Comparison of ENCODE assay signal across 22 cellular contexts in genomic region chr17:76881408-76881807, GRCh38. TPM values are rescaled to one million over a fixed set of nuclear protein-coding genes. Genes with fewer than 3 reads are reported as not detected.
A peak's percentile ranks its signal among the peaks of the same experiment; 100 is the strongest.
DNase-seq lines count a peak whose midpoint lies in the region; ATAC-seq and TF ChIP-seq lines count a peak whose summit lies in the region.
"Had no signal": no experiment of that assay in that cellular context is flagged by ENCODE, and none has a peak within 500 bp of the region (broad histone marks: within the 10 kb centered on the region; RNA-seq: fewer than 3 reads in every experiment).

No MANE protein-coding gene starts in this region.

- no peak overlapping the region for H4K8ac ChIP-seq in neuronal stem cell (ENCODE audit: low read depth, low read length)

- peaks cover 15% of the 10 kb centered on the region for H3K4me1 Mint-ChIP-seq in endothelial cell (ENCODE audit: unreplicated experiment)
- H3K4me1 Mint-ChIP-seq in stimulated activated naive CD8-positive, alpha-beta T cell treated with anti-CD3 and anti-CD28 coated beads, Interleukin-15, amount 100 ng/mL, for 72 hours = no peaks in the 10 kb centered on the region
- H3K4me1 Mint-ChIP-seq: CD4-positive, CD25-positive, alpha-beta regulatory T cell had no signal

- peaks cover 10 to 68% (median 50%) of the 10 kb centered on the region in 10 experiments for H3K4me1 ChIP-seq in BLaER1 treated with 17β-estradiol and CSF1 and Interleukin-3, amounts not matched to agents 10 nM and 100 nM
- H3K4me1 ChIP-seq in neuronal stem cell (ENCODE audit: control insufficient read depth in 2 of 2, insufficient read depth in 1 of 2, low read depth in 1 of 2, low read length in 2 of 2) = peaks cover 5 to 7% of the 10 kb centered on the region in 2 donors
- H3K4me1 ChIP-seq: A549, Caco-2 had no signal

- no peaks in the 10 kb centered on the region for H3K36me3 Mint-ChIP-seq in endothelial cell (ENCODE audit: low read depth, unreplicated experiment)
- H3K36me3 Mint-ChIP-seq: CD4-positive, CD25-positive, alpha-beta regulatory T cell; CD8-positive, alpha-beta T cell had no signal

- H3K18ac ChIP-seq in neuronal stem cell (ENCODE audit: low read length) = no peak overlapping the region

- no peak overlapping the region for H2BK15ac ChIP-seq in neuronal stem cell (ENCODE audit: low read length)

- peak overlapping the region; percentile 31 for H3K4me3 Mint-ChIP-seq in endothelial cell (ENCODE audit: unreplicated experiment)
- H3K4me3 Mint-ChIP-seq in stimulated activated naive CD8-positive, alpha-beta T cell treated with anti-CD3 and anti-CD28 coated beads, Interleukin-15, amount 100 ng/mL, for 72 hours = no peak overlapping the region
- H3K4me3 Mint-ChIP-seq: CD4-positive, CD25-positive, alpha-beta regulatory T cell; CD8-positive, alpha-beta T cell; GM23338; HFFc6 had no signal

- H3K23ac ChIP-seq in neuronal stem cell (ENCODE audit: low read depth, low read length, poor library complexity) = no peak overlapping the region

- H3K9ac ChIP-seq in BLaER1 treated with 17β-estradiol and CSF1 and Interleukin-3, amounts not matched to agents 10 nM and 100 nM = 0 out of 22 replicates have a peak overlapping the region, but pooled peaks of 3 of the 11 experiments have one; percentile 4 to 26 (median 10)
- H3K9ac ChIP-seq in neuronal stem cell (ENCODE audit: low read depth, low read length, poor library complexity) = no peak overlapping the region

- no peak overlapping the region for H2BK120ac ChIP-seq in neuronal stem cell (ENCODE audit: low read depth, low read length)

- H3K4ac ChIP-seq in neuronal stem cell (ENCODE audit: low read length) = no peak overlapping the region

- H3K14ac ChIP-seq in neuronal stem cell (ENCODE audit: low read length) = peak overlapping the region; percentile 11

- DNase-seq in endothelial cell (ENCODE audit: low spot score) (no peak), neuronal stem cell (ENCODE audit: low spot score) (no peak), left colon (no peak)
- DNase-seq in stimulated activated naive CD8-positive, alpha-beta T cell treated with anti-CD3 and anti-CD28 coated beads, Interleukin-15, amount 100 ng/mL, for 72 hours = no peak
- DNase-seq: 8988T; ACHN; AML-193; BE2C; Caco-2; CD4-positive, CD25-positive, alpha-beta regulatory T cell; CD8-positive, alpha-beta T cell; DMS153; DND-41; H9; HFFc6 had no signal

- peak overlapping the region in 8 of 11 experiments; percentile 7 to 75 (median 49); a peak in 14 of 22 replicates for H3K4me2 ChIP-seq in BLaER1 treated with 17β-estradiol and CSF1 and Interleukin-3, amounts not matched to agents 10 nM and 100 nM
- no peak overlapping the region for H3K4me2 ChIP-seq in neuronal stem cell (ENCODE audit: insufficient read depth, low read length, poor library complexity, severe bottlenecking)
- H3K4me2 ChIP-seq: A549, GM23338 had no signal

- peaks cover 2% of the 10 kb centered on the region for H3K79me1 ChIP-seq in neuronal stem cell (ENCODE audit: low read depth, low read length)

- peaks cover 5% of the 10 kb centered on the region for H3K27me3 Mint-ChIP-seq in endothelial cell (ENCODE audit: unreplicated experiment)
- peaks cover 17% of the 10 kb centered on the region for H3K27me3 Mint-ChIP-seq in stimulated activated naive CD8-positive, alpha-beta T cell treated with anti-CD3 and anti-CD28 coated beads, Interleukin-15, amount 100 ng/mL, for 72 hours
- H3K27me3 Mint-ChIP-seq: CD4-positive, CD25-positive, alpha-beta regulatory T cell had no signal

- no peak overlapping the region for H4K91ac ChIP-seq in neuronal stem cell (ENCODE audit: low read depth, low read length, poor library complexity)

- H3K9me3 Mint-ChIP-seq in endothelial cell (ENCODE audit: unreplicated experiment) = no peaks in the 10 kb centered on the region
- H3K9me3 Mint-ChIP-seq in stimulated activated naive CD8-positive, alpha-beta T cell treated with anti-CD3 and anti-CD28 coated beads, Interleukin-15, amount 100 ng/mL, for 72 hours = no peaks in the 10 kb centered on the region
- H3K9me3 Mint-ChIP-seq: CD4-positive, CD25-positive, alpha-beta regulatory T cell; CD8-positive, alpha-beta T cell; GM23338; H9; HFFc6 had no signal

- H2AFZ ChIP-seq in neuronal stem cell (ENCODE audit: low read length) = no peak overlapping the region
- H2AFZ ChIP-seq: GM23338 had no signal

- no peak for TF ChIP-seq CTCF in endothelial cell (IDR thresholded peaks at IDR 0.05; ENCODE audit: unreplicated experiment)

- H3K27ac Mint-ChIP-seq in endothelial cell (ENCODE audit: unreplicated experiment) = no peak overlapping the region
- H3K27ac Mint-ChIP-seq in stimulated activated naive CD8-positive, alpha-beta T cell treated with anti-CD3 and anti-CD28 coated beads, Interleukin-15, amount 100 ng/mL, for 72 hours = no peak overlapping the region
- H3K27ac Mint-ChIP-seq: CD8-positive, alpha-beta T cell; GM23338; H9; HFFc6 had no signal

- H3K4me3 ChIP-seq in BLaER1 treated with 17β-estradiol and CSF1 and Interleukin-3, amounts not matched to agents 10 nM and 100 nM = no peak overlapping the region
- H3K4me3 ChIP-seq in neuronal stem cell (ENCODE audit: low read length in 2 of 2) = no peak overlapping the region
- H3K4me3 ChIP-seq: A549, GM23338 had no signal

- no CpG with 5 or more reads among the region's 6 CpGs for WGBS in neuronal stem cell (ENCODE audit: extremely low coverage in 2 of 2, insufficient read length in 2 of 2, insufficient replicate concordance in 1 of 2), 2 donors

- H2AK5ac ChIP-seq in neuronal stem cell (ENCODE audit: low read depth, low read length) = no peak overlapping the region

- no peak overlapping the region for H2BK12ac ChIP-seq in neuronal stem cell (ENCODE audit: low read length)

- no peaks in the 10 kb centered on the region for H3K27me3 ChIP-seq in BLaER1 treated with 17β-estradiol and CSF1 and Interleukin-3, amounts not matched to agents 10 nM and 100 nM
- H3K27me3 ChIP-seq in neuronal stem cell (ENCODE audit: control insufficient read depth in 3 of 3, insufficient read depth in 3 of 3, low read depth in 1 of 3, low read length in 3 of 3) = no peaks in the 10 kb centered on the region
- H3K27me3 ChIP-seq: BE2C had no signal

- ATAC-seq in HG02852 (IDR thresholded peaks at IDR 0.05; ENCODE audit: unreplicated experiment) (no peak), left colon (no peak), HG03342 (IDR thresholded peaks at IDR 0.05; ENCODE audit: unreplicated experiment) (no peak)
- ATAC-seq in stimulated activated naive CD8-positive, alpha-beta T cell treated with anti-CD3 and anti-CD28 coated beads, Interleukin-15, amount 100 ng/mL, for 72 hours = no peak
- ATAC-seq: A549; CD8-positive, alpha-beta T cell; HCT116 had no signal

- intact Hi-C loops in left colon (cut with DNase I, micrococcal nuclease) = no loop called here

- H3K9me3 ChIP-seq in BLaER1 treated with 17β-estradiol and CSF1 and Interleukin-3, amounts not matched to agents 10 nM and 100 nM (replicated peaks in 1 of 11) = no peaks in the 10 kb centered on the region; a peak in 1 of 22 replicates
- H3K9me3 ChIP-seq in neuronal stem cell (replicated peaks in 1 of 2; ENCODE audit: control insufficient read depth in 2 of 2, insufficient read depth in 1 of 2, low read depth in 1 of 2, low read length in 2 of 2) = no peaks in the 10 kb centered on the region
- H3K9me3 ChIP-seq: A549, BE2C, Caco-2 had no signal

- H3K27ac ChIP-seq in BLaER1 treated with 17β-estradiol and CSF1 and Interleukin-3, amounts not matched to agents 10 nM and 100 nM = no peak overlapping the region
- no peak overlapping the region for H3K27ac ChIP-seq in neuronal stem cell (replicated peaks; ENCODE audit: low read length)
- H3K27ac ChIP-seq: C4-2B had no signal

- peaks cover 0 to 89% (median 64%) of the 10 kb centered on the region in 11 experiments; a peak in 16 of 22 replicates for H3K36me3 ChIP-seq in BLaER1 treated with 17β-estradiol and CSF1 and Interleukin-3, amounts not matched to agents 10 nM and 100 nM
- peaks cover 0 to 28% of the 10 kb centered on the region in 2 donors for H3K36me3 ChIP-seq in neuronal stem cell (replicated peaks in 1 of 2; ENCODE audit: control insufficient read depth in 2 of 2, insufficient read depth in 2 of 2, low read length in 2 of 2)

- no peak overlapping the region for H2BK5ac ChIP-seq in neuronal stem cell (ENCODE audit: low read length)

- peaks cover 0 to 98% (median 70%) of the 10 kb centered on the region in 11 experiments; a peak in 17 of 22 replicates for H4K20me1 ChIP-seq in BLaER1 treated with 17β-estradiol and CSF1 and Interleukin-3, amounts not matched to agents 10 nM and 100 nM

RNA-seq across cellular contexts. Expression of gene MGAT5B, which starts 13.2 kb away (rescaled TPM):
- total RNA-seq in endothelial cell (ENCODE audit: unreplicated experiment) (6.2 TPM), left colon (under 1 TPM; 0.36 to 0.46 TPM)
- polyA plus RNA-seq in neuronal stem cell (2013, experiment 1 of 2) = 5.6 TPM
- 5.4 TPM for polyA plus RNA-seq in neuronal stem cell (2013, experiment 2 of 2)
- total RNA-seq: CD4-positive, CD25-positive, alpha-beta regulatory T cell had no signal
- polyA plus RNA-seq: CD4-positive, CD25-positive, alpha-beta regulatory T cell had no signal
